ENCODE assay signal across 8 cellular contexts in the genomic region with DNA sequence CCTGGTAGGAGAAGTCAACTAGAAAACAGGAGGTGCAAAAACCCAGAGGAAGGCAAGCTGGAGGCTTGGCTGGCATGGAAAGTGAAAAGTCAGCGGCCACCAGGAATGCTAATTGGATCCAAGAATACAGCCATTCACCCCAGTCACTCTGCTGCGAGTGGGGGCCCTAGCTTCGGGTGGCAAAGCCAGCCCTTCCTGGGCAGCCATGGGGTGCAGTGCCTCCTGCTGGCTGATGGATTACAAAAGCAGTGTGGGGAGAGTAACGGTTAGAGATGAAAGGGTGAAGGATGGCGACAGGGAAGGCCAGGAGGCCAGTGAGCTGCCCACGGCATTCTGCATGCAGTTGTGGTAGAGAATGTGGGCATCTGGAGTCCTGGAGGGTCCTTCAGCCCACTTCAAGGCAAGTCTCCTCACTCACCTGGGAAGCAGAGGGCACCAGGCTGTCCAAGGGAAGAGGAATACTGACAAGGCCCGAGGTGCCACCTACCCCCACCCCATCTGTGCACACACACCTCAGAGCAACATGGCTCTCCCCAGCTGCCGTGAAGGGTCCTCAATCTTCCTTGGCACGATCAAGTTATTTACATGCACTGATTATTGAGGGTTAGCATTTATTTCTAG. TPM values are rescaled to one million over a fixed set of nuclear protein-coding genes. Genes with fewer than 3 reads are reported as not detected.
DNase-seq lines count a peak whose midpoint lies in the region; ATAC-seq, FAIRE-seq and TF ChIP-seq lines count a peak whose summit lies in the region.

No MANE protein-coding gene starts in this region.

- dilution Hi-C loops in endothelial cell of umbilical vein (cut with MboI; ENCODE audit: extremely low pct_ligation_motif_present, low sequenced_read_pairs) = no loop called here

- H3K4me3 ChIP-seq in MM.1S (ENCODE audit: low read length) (no peak overlapping the region), endothelial cell of umbilical vein (replicated peaks in 1 of 3; ENCODE audit: insufficient read depth in 1 of 3, low read depth in 1 of 3, low read length in 3 of 3) (no peak overlapping the region), pancreas (no peak overlapping the region)

- peak overlapping the region; percentile 64 for H3K27ac Mint-ChIP-seq in Calu3 (ENCODE audit: unreplicated experiment)

- H3K36me3 Mint-ChIP-seq in Calu3 (ENCODE audit: insufficient read depth, unreplicated experiment) = peaks cover 48% of the 10 kb centered on the region

- H3K27me3 ChIP-seq in MM.1S (replicated peaks; ENCODE audit: insufficient read depth, low read length) (no peaks in the 10 kb centered on the region), endothelial cell of umbilical vein (ENCODE audit: control insufficient read depth in 2 of 2, insufficient read depth in 2 of 2, low read length in 2 of 2) (no peaks in the 10 kb centered on the region), pancreas (no peaks in the 10 kb centered on the region)

- ATAC-seq in pancreas = no peak
- ATAC-seq in HG02840 (IDR thresholded peaks at IDR 0.05; ENCODE audit: low FRiP score, unreplicated experiment) = no peak

- no peaks in the 10 kb centered on the region for H3K9me1 ChIP-seq in endothelial cell of umbilical vein (replicated peaks; ENCODE audit: control insufficient read depth, extremely low read depth, insufficient read depth, low read length)

- H3K9me2 ChIP-seq in MM.1S (replicated peaks; ENCODE audit: insufficient read depth, low read length) = no peaks in the 10 kb centered on the region

- H3K9me3 ChIP-seq in MM.1S (replicated peaks; ENCODE audit: insufficient read depth, low read length) (no peaks in the 10 kb centered on the region), endothelial cell of umbilical vein (replicated peaks; ENCODE audit: control insufficient read depth, insufficient read depth, low read length) (no peaks in the 10 kb centered on the region), pancreas (no peaks in the 10 kb centered on the region)

- H3K27me3 Mint-ChIP-seq in Calu3 (ENCODE audit: unreplicated experiment) = no peaks in the 10 kb centered on the region

- WGBS in pancreas, 2 donors = 70 to 77% methylated on average over 9 of the region's 9 CpGs

- H2AFZ ChIP-seq in MM.1S (ENCODE audit: low read length) (no peak overlapping the region), endothelial cell of umbilical vein (ENCODE audit: low read depth, low read length) (no peak overlapping the region)

- H3F3A ChIP-seq in MM.1S (ENCODE audit: insufficient read depth, low read length) = no peaks in the 10 kb centered on the region

- H4K20me1 ChIP-seq in MM.1S (ENCODE audit: insufficient read depth, low read length) = no peaks in the 10 kb centered on the region
- H4K20me1 ChIP-seq in endothelial cell of umbilical vein (replicated peaks; ENCODE audit: control insufficient read depth, extremely low read depth, insufficient read depth, low read length) = no peaks in the 10 kb centered on the region

- H3K9me3 Mint-ChIP-seq in Calu3 (ENCODE audit: low read depth, unreplicated experiment) = no peaks in the 10 kb centered on the region

- H3K79me2 ChIP-seq in MM.1S (ENCODE audit: low read length) (peaks cover 57% of the 10 kb centered on the region), endothelial cell of umbilical vein (ENCODE audit: control insufficient read depth, insufficient read depth, low read length) (peaks cover 20% of the 10 kb centered on the region)

- POLR2A ChIA-PET in endothelial cell of umbilical vein (lab: Charles Lee) = no interaction called here

- FAIRE-seq in endothelial cell of umbilical vein (lab: Jason Lieb, UNC) (peak; percentile 61), pancreas (lab: Jason Lieb, UNC) (no peak)

- no peak overlapping the region for H3K9ac ChIP-seq in MM.1S (ENCODE audit: low read length)
- no peak overlapping the region for H3K9ac ChIP-seq in endothelial cell of umbilical vein (replicated peaks; ENCODE audit: extremely low read depth, insufficient read depth, low read length)

- CTCF ChIA-PET in Calu3 (lab: Charles Lee) (interaction anchor here (0.6 kb wide), 1 partner anchor 1666 kb away, joined by 6 read pairs; no protein-coding TSS in a partner anchor), endothelial cell of umbilical vein (lab: Charles Lee) (interaction anchor here (1.0 to 3.6 kb wide), 15 partner anchors 10 to 160 kb away, joined by 3 to 16 read pairs (median 5); a partner anchor contains a TSS)

- intact Hi-C loops in Calu3 (cut with micrococcal nuclease; ENCODE audit: unreplicated experiment) = loop anchor here (5.0 kb wide), 1 partner anchor 75 kb away; no protein-coding TSS in a partner anchor
- intact Hi-C loops in endothelial cell of umbilical vein (cut with micrococcal nuclease) = loop anchor here (5.0 to 10.0 kb wide), 2 partner anchors 148 to 165 kb away; a partner anchor contains a TSS
- intact Hi-C loops in pancreas (cut with DNase I) = loop anchor here in 2 of 3 donors (5.0 to 10.0 kb wide), 2 partner anchors 75 to 302 kb away; no protein-coding TSS in a partner anchor

- H3K27ac ChIP-seq in MM.1S (ENCODE audit: low read length) (no peak overlapping the region), endothelial cell of umbilical vein (ENCODE audit: insufficient read depth, low read depth, low read length) (peak overlapping the region; percentile 69), pancreas (peak overlapping the region in 3 of 4 donors; percentile 36 to 73 (median 52))

- no peak overlapping the region for H3K4me2 ChIP-seq in MM.1S (ENCODE audit: low read depth, low read length)
- H3K4me2 ChIP-seq in endothelial cell of umbilical vein (ENCODE audit: insufficient read depth, low read length) = no peak overlapping the region

- H3K4me1 ChIP-seq in MM.1S (ENCODE audit: low read length) (no peaks in the 10 kb centered on the region), endothelial cell of umbilical vein (ENCODE audit: control insufficient read depth, extremely low read depth, insufficient read depth, low read length) (peaks cover 42% of the 10 kb centered on the region), pancreas (peaks cover 0 to 13% (median 4%) of the 10 kb centered on the region in 3 donors)

- TF ChIP-seq CTCF in Calu3 (IDR thresholded peaks at IDR 0.05; ENCODE audit: unreplicated experiment) = no peak
- TF ChIP-seq CTCF in MM.1S (IDR thresholded peaks at IDR 0.05; ENCODE audit: low read length) = peak; percentile 17
- TF ChIP-seq CTCF in endothelial cell of umbilical vein (IDR thresholded peaks at IDR 0.05; ENCODE audit: extremely low read depth in 1 of 2, insufficient read depth in 1 of 2, low read depth in 1 of 2, low read length in 2 of 2) = peak; percentile 40 to 52
- TF ChIP-seq CTCF in pancreas (IDR thresholded peaks at IDR 0.05) = no peak

- peaks cover 14% of the 10 kb centered on the region for H3K4me1 Mint-ChIP-seq in Calu3 (ENCODE audit: low read depth, unreplicated experiment)

- BruUV-seq in Calu3 (replicated peaks; lab: Mats Ljungman, UMichigan) (no TSS peak), endothelial cell of umbilical vein (replicated peaks; lab: Mats Ljungman, UMichigan) (no TSS peak)

- H3K36me3 ChIP-seq in MM.1S (replicated peaks; ENCODE audit: insufficient read depth, low read length) (no peaks in the 10 kb centered on the region; the same call in 1 of the 2 replicates), endothelial cell of umbilical vein (ENCODE audit: control insufficient read depth in 2 of 2, extremely low read depth in 1 of 2, insufficient read depth in 2 of 2, low read length in 2 of 2) (peaks cover 28 to 56% of the 10 kb centered on the region in 2 experiments), pancreas (peaks cover 4 to 67% (median 33%) of the 10 kb centered on the region in 3 donors)

- no peak for TF ChIP-seq POLR2A in endothelial cell of umbilical vein (IDR thresholded peaks at IDR 0.05; ENCODE audit: low read depth, low read length)

- no peak overlapping the region for H3K4me3 Mint-ChIP-seq in Calu3 (ENCODE audit: low read depth, unreplicated experiment)

- DNase-seq in Calu3 (no peak), MM.1S (no peak), endothelial cell of umbilical vein (ENCODE audit: low read depth, low spot score) (peak; percentile 22), pancreas (no peak), NCI-H748 treated with DMSO at 0.1 percent for 48 hours (lab: John Stamatoyannopoulos, UW) (no peak), NCI-H446 (lab: John Stamatoyannopoulos, UW) (no peak), cortex of kidney (lab: John Stamatoyannopoulos, UW) (no peak)

TF ChIP-seq in endothelial cell of umbilical vein, 7 proteins besides CTCF, POLR2A, EP300 and RAD21 (continues in another document):
- TF ChIP-seq POLR2AphosphoS5 (IDR thresholded peaks at IDR 0.05; ENCODE audit: insufficient read depth, low read depth, low read length) (no peak), JUN (IDR thresholded peaks at IDR 0.05; ENCODE audit: borderline replicate concordance, insufficient read depth, insufficient read length, low read depth) (no peak), GATA2 (IDR thresholded peaks at IDR 0.05; ENCODE audit: insufficient read depth, insufficient read length, low read depth, low read length) (no peak), MYC (IDR thresholded peaks at IDR 0.05; ENCODE audit: low read depth, low read length) (no peak), FOS (IDR thresholded peaks at IDR 0.05; ENCODE audit: borderline replicate concordance, insufficient read depth, low read length) (no peak)

RNA-seq across cellular contexts. Expression of a gene that starts 20.3 kb away (rescaled TPM):
- 0.86 and 1.0 TPM in 2 replicates for total RNA-seq in Calu3 (2022)
- total RNA-seq in endothelial cell of umbilical vein = 0.55 and 0.58 TPM in 2 replicates
- 0.56 and 0.70 TPM in 2 replicates for polyA plus RNA-seq in endothelial cell of umbilical vein
- polyA plus RNA-seq in endothelial cell of umbilical vein (2011; cell fraction: cytosol; rRNA removed) = 0.21 and 0.22 TPM in 2 replicates
- 1.0 and 1.3 TPM in 2 replicates for polyA plus RNA-seq in endothelial cell of umbilical vein (2011; cell fraction: nucleus; rRNA removed)
- 0.22 TPM in 1 of 2 replicates, not detected in the other for polyA plus RNA-seq in endothelial cell of umbilical vein (2012)
- 0.57 and 0.63 TPM in 2 replicates for polyA minus RNA-seq in endothelial cell of umbilical vein
- polyA minus RNA-seq in endothelial cell of umbilical vein (2011; cell fraction: cytosol; rRNA and poly(A)+ RNA removed) = not detected
- 0.87 and 1.2 TPM in 2 replicates for polyA minus RNA-seq in endothelial cell of umbilical vein (2011; cell fraction: nucleus; rRNA and poly(A)+ RNA removed)
- under 1 TPM in 4 of 6 donors, not detected in 2; 0.09 to 0.59 (median 0.17) TPM for total RNA-seq in pancreas
- under 1 TPM in 1 of 2 donors, not detected in 1; 0.16 TPM for polyA plus RNA-seq in pancreas

RNA-seq across cellular contexts. Expression of a gene that starts 51.7 kb away (rescaled TPM):
- total RNA-seq in Calu3 (2022) = 32.6 and 44.7 TPM in 2 replicates
- total RNA-seq in endothelial cell of umbilical vein = 1.2 and 1.5 TPM in 2 replicates
- 0.63 and 0.67 TPM in 2 replicates for polyA plus RNA-seq in endothelial cell of umbilical vein
- polyA plus RNA-seq in endothelial cell of umbilical vein (2011; cell fraction: cytosol; rRNA removed) = 0.39 and 0.54 TPM in 2 replicates
- 0.65 and 0.97 TPM in 2 replicates for polyA plus RNA-seq in endothelial cell of umbilical vein (2011; cell fraction: nucleus; rRNA removed)
- 1.0 and 2.5 TPM in 2 replicates for polyA plus RNA-seq in endothelial cell of umbilical vein (2012)
- polyA minus RNA-seq in endothelial cell of umbilical vein = 1.6 and 2.0 TPM in 2 replicates
- polyA minus RNA-seq in endothelial cell of umbilical vein (2011; cell fraction: cytosol; rRNA and poly(A)+ RNA removed) = 0.61 TPM
- polyA minus RNA-seq in endothelial cell of umbilical vein (2011; cell fraction: nucleus; rRNA and poly(A)+ RNA removed) = 0.67 and 2.1 TPM in 2 replicates
- total RNA-seq in pancreas = 10 to 100 TPM in 5 of 6 donors, 1 to 10 TPM in 1; 8.4 to 29.4 (median 13.4) TPM
- 1 to 10 TPM; 7.3 to 8.0 TPM for polyA plus RNA-seq in pancreas

Comparison
In these comparisons a context has a peak if more than half of its experiments do, and no peak if none do; other contexts are left out.
1. CTCF ChIP-seq: peak in MM.1S (single experiment) and endothelial cell of umbilical vein (2 of 2); none in Calu3 (single experiment) and pancreas (0 of 4).